In genomic region chr19:8567522-8568172, GRCh38 we compare ENCODE assay signal across 12 cellular contexts. TPM values are rescaled to one million over a fixed set of nuclear protein-coding genes. Genes with fewer than 3 reads are reported as not detected.
DNase-seq lines count a peak whose midpoint lies in the region; ATAC-seq and TF ChIP-seq lines count a peak whose summit lies in the region.
"Had no signal": no experiment of that assay in that cellular context is flagged by ENCODE, and none has a peak within 500 bp of the region (broad histone marks: within the 10 kb centered on the region; RNA-seq: fewer than 3 reads in every experiment).

No MANE protein-coding gene starts in this region.

- H3K9me3 ChIP-seq in left lung: no peaks in the 10 kb centered on the region
- no peaks in the 10 kb centered on the region for H3K9me3 ChIP-seq in upper lobe of right lung

- no peak overlapping the region for H3K4me3 Mint-ChIP-seq in activated naive CD8-positive, alpha-beta T cell treated with anti-CD3 and anti-CD28 coated beads, Interleukin-2, amount 10 ng/mL, durations not matched to agents 7 days and 5 days
- H3K4me3 Mint-ChIP-seq in activated naive CD8-positive, alpha-beta T cell treated with anti-CD3 and anti-CD28 coated beads for 36 hours: no peak overlapping the region
- no peak overlapping the region for H3K4me3 Mint-ChIP-seq in activated CD4-positive, alpha-beta memory T cell treated with anti-CD3 and anti-CD28 coated beads for 36 hours
- H3K4me3 Mint-ChIP-seq: activated CD4-positive, alpha-beta T cell treated with anti-CD3 and anti-CD28 coated beads for 36 hours had no signal

- H3K27ac ChIP-seq in left lung (peak overlapping the region in 1 of 2 donors; percentile 91), upper lobe of right lung (peak overlapping the region; percentile 36)

- TF ChIP-seq CTCF in left lung (IDR thresholded peaks at IDR 0.05) (no peak), upper lobe of right lung (IDR thresholded peaks at IDR 0.05) (no peak)

- intact Hi-C loops in activated CD4-positive, alpha-beta memory T cell treated with anti-CD3 and anti-CD28 coated beads for 36 hours (cut with micrococcal nuclease): no loop called here
- intact Hi-C loops in left lung (cut with DNase I) (no loop called here), upper lobe of right lung (cut with DNase I) (no loop called here)

- peaks cover 28% of the 10 kb centered on the region for H3K36me3 Mint-ChIP-seq in activated naive CD8-positive, alpha-beta T cell treated with anti-CD3 and anti-CD28 coated beads, Interleukin-2, amount 10 ng/mL, durations not matched to agents 7 days and 5 days
- H3K36me3 Mint-ChIP-seq in activated naive CD8-positive, alpha-beta T cell treated with anti-CD3 and anti-CD28 coated beads for 36 hours: no peaks in the 10 kb centered on the region
- peaks cover 4% of the 10 kb centered on the region for H3K36me3 Mint-ChIP-seq in activated CD4-positive, alpha-beta memory T cell treated with anti-CD3 and anti-CD28 coated beads for 36 hours
- H3K36me3 Mint-ChIP-seq: activated naive CD4-positive, alpha-beta T cell treated with anti-CD3 and anti-CD28 coated beads, Interleukin-2, amount 50 U/mL, for 72 hours had no signal

- H3K27ac Mint-ChIP-seq in activated naive CD8-positive, alpha-beta T cell treated with anti-CD3 and anti-CD28 coated beads, Interleukin-2, amount 10 ng/mL, durations not matched to agents 7 days and 5 days: peak overlapping the region; percentile 68
- H3K27ac Mint-ChIP-seq in activated naive CD8-positive, alpha-beta T cell treated with anti-CD3 and anti-CD28 coated beads for 36 hours: no peak overlapping the region
- H3K27ac Mint-ChIP-seq in activated CD4-positive, alpha-beta memory T cell treated with anti-CD3 and anti-CD28 coated beads for 36 hours: peak overlapping the region; percentile 54
- H3K27ac Mint-ChIP-seq: activated CD4-positive, alpha-beta T cell treated with anti-CD3 and anti-CD28 coated beads for 36 hours had no signal

- H3K9me3 Mint-ChIP-seq in activated naive CD8-positive, alpha-beta T cell treated with anti-CD3 and anti-CD28 coated beads, Interleukin-2, amount 10 ng/mL, durations not matched to agents 7 days and 5 days: no peaks in the 10 kb centered on the region
- no peaks in the 10 kb centered on the region for H3K9me3 Mint-ChIP-seq in activated naive CD8-positive, alpha-beta T cell treated with anti-CD3 and anti-CD28 coated beads for 36 hours
- no peaks in the 10 kb centered on the region for H3K9me3 Mint-ChIP-seq in activated CD4-positive, alpha-beta memory T cell treated with anti-CD3 and anti-CD28 coated beads for 36 hours
- H3K9me3 Mint-ChIP-seq: activated naive CD4-positive, alpha-beta T cell treated with anti-CD3 and anti-CD28 coated beads, Interleukin-2, amount 50 U/mL, for 72 hours had no signal

- H3K4me1 Mint-ChIP-seq in activated naive CD8-positive, alpha-beta T cell treated with anti-CD3 and anti-CD28 coated beads, Interleukin-2, amount 10 ng/mL, durations not matched to agents 7 days and 5 days: peaks cover 50% of the 10 kb centered on the region
- peaks cover 36% of the 10 kb centered on the region for H3K4me1 Mint-ChIP-seq in activated naive CD8-positive, alpha-beta T cell treated with anti-CD3 and anti-CD28 coated beads for 36 hours
- peaks cover 57% of the 10 kb centered on the region for H3K4me1 Mint-ChIP-seq in activated CD4-positive, alpha-beta memory T cell treated with anti-CD3 and anti-CD28 coated beads for 36 hours (ENCODE audit: low read depth)

- CTCF ChIA-PET in activated CD4-positive, alpha-beta memory T cell treated with anti-CD3 and anti-CD28 coated beads for 36 hours (lab: Charles Lee): interaction anchor here (10.8 kb wide), 1 partner anchor 12 kb away, joined by 168 read pairs; the partner anchor contains the start of gene MYO1F

- H3K27me3 ChIP-seq in left lung: no peaks in the 10 kb centered on the region
- no peaks in the 10 kb centered on the region for H3K27me3 ChIP-seq in upper lobe of right lung

- no peak for ATAC-seq in activated naive CD8-positive, alpha-beta T cell treated with anti-CD3 and anti-CD28 coated beads, Interleukin-2, amount 10 ng/mL, durations not matched to agents 7 days and 5 days (ENCODE audit: low read depth)
- ATAC-seq in left lung (peak; percentile 73), upper lobe of right lung (peak; percentile 69), HG03457 (IDR thresholded peaks at IDR 0.05; ENCODE audit: unreplicated experiment) (no peak), GM21825 (IDR thresholded peaks at IDR 0.05; ENCODE audit: unreplicated experiment) (no peak), HG02938 (IDR thresholded peaks at IDR 0.05; ENCODE audit: unreplicated experiment) (no peak)
- ATAC-seq: activated CD4-positive, alpha-beta T cell treated with anti-CD3 and anti-CD28 coated beads for 36 hours; activated naive CD4-positive, alpha-beta T cell treated with anti-CD3 and anti-CD28 coated beads, Interleukin-2, amount 50 U/mL, for 72 hours had no signal

- POLR2A ChIA-PET in activated naive CD8-positive, alpha-beta T cell treated with anti-CD3 and anti-CD28 coated beads, Interleukin-2, amount 10 ng/mL, durations not matched to agents 7 days and 5 days (lab: Charles Lee): interaction anchor here (0.7 to 1.9 kb wide), 4 partner anchors 10 to 112 kb away, joined by 3 to 20 read pairs (median 6); partner anchors contain the start of gene ZNF414
- POLR2A ChIA-PET in activated CD4-positive, alpha-beta memory T cell treated with anti-CD3 and anti-CD28 coated beads for 36 hours (lab: Charles Lee): no interaction called here

- H3K4me1 ChIP-seq in left lung (peaks cover 11 to 97% of the 10 kb centered on the region in 2 donors), upper lobe of right lung (peaks cover 17% of the 10 kb centered on the region)

- no peaks in the 10 kb centered on the region for H3K27me3 Mint-ChIP-seq in activated naive CD8-positive, alpha-beta T cell treated with anti-CD3 and anti-CD28 coated beads, Interleukin-2, amount 10 ng/mL, durations not matched to agents 7 days and 5 days
- H3K27me3 Mint-ChIP-seq in activated naive CD8-positive, alpha-beta T cell treated with anti-CD3 and anti-CD28 coated beads for 36 hours: no peaks in the 10 kb centered on the region
- no peaks in the 10 kb centered on the region for H3K27me3 Mint-ChIP-seq in activated CD4-positive, alpha-beta memory T cell treated with anti-CD3 and anti-CD28 coated beads for 36 hours
- H3K27me3 Mint-ChIP-seq: activated CD4-positive, alpha-beta T cell treated with anti-CD3 and anti-CD28 coated beads for 36 hours had no signal

- DNase-seq in activated naive CD8-positive, alpha-beta T cell treated with anti-CD3 and anti-CD28 coated beads, Interleukin-2, amount 10 ng/mL, durations not matched to agents 7 days and 5 days: no peak
- no peak for DNase-seq in activated naive CD8-positive, alpha-beta T cell treated with anti-CD3 and anti-CD28 coated beads for 36 hours
- no peak for DNase-seq in activated CD4-positive, alpha-beta memory T cell treated with anti-CD3 and anti-CD28 coated beads for 36 hours
- peak; percentile 71 to 88 for DNase-seq in left lung
- DNase-seq in upper lobe of right lung: no peak
- DNase-seq: activated CD4-positive, alpha-beta T cell treated with anti-CD3 and anti-CD28 coated beads for 36 hours; NCI-H510A had no signal

- H3K4me3 ChIP-seq in left lung (peak overlapping the region in 1 of 2 donors; percentile 16), upper lobe of right lung (no peak overlapping the region)

- H3K36me3 ChIP-seq in left lung: no peaks in the 10 kb centered on the region
- no peaks in the 10 kb centered on the region for H3K36me3 ChIP-seq in upper lobe of right lung

RNA-seq across cellular contexts. Expression of gene MYO1F, which starts 9.6 kb away (rescaled TPM):
- 100 to 1,000 TPM; 306 to 332 TPM for total RNA-seq in activated naive CD8-positive, alpha-beta T cell treated with anti-CD3 and anti-CD28 coated beads, Interleukin-2, amount 10 ng/mL, durations not matched to agents 7 days and 5 days
- total RNA-seq in activated naive CD8-positive, alpha-beta T cell treated with anti-CD3 and anti-CD28 coated beads for 36 hours: 1 to 10 TPM; 4.5 to 4.8 TPM
- 10 to 100 TPM; 48.7 to 50.1 TPM for total RNA-seq in activated CD4-positive, alpha-beta memory T cell treated with anti-CD3 and anti-CD28 coated beads for 36 hours
- total RNA-seq in left lung: 100 to 1,000 TPM in 1 of 2 donors, 10 to 100 TPM in 1; 42.6 to 161 TPM
- 106 TPM for total RNA-seq in upper lobe of right lung

RNA-seq across cellular contexts. Expression of gene ADAMTS10, which starts 42.9 kb away (rescaled TPM):
- total RNA-seq in activated naive CD8-positive, alpha-beta T cell treated with anti-CD3 and anti-CD28 coated beads, Interleukin-2, amount 10 ng/mL, durations not matched to agents 7 days and 5 days: 10 to 100 TPM; 40.3 to 41.3 TPM
- 1 to 10 TPM; 3.7 to 4.1 TPM for total RNA-seq in activated naive CD8-positive, alpha-beta T cell treated with anti-CD3 and anti-CD28 coated beads for 36 hours
- total RNA-seq in activated CD4-positive, alpha-beta memory T cell treated with anti-CD3 and anti-CD28 coated beads for 36 hours: 1 to 10 TPM; 3.4 to 3.9 TPM
- 10 to 100 TPM; 18.5 to 23.9 TPM for total RNA-seq in left lung
- 29.4 TPM for total RNA-seq in upper lobe of right lung
- total RNA-seq: MCF 10A had no signal

RNA-seq across cellular contexts. Expression of gene ZNF414, which starts 53.7 kb away (rescaled TPM):
- 10 to 100 TPM; 38.2 to 40.5 TPM for total RNA-seq in activated naive CD8-positive, alpha-beta T cell treated with anti-CD3 and anti-CD28 coated beads, Interleukin-2, amount 10 ng/mL, durations not matched to agents 7 days and 5 days
- total RNA-seq in activated naive CD8-positive, alpha-beta T cell treated with anti-CD3 and anti-CD28 coated beads for 36 hours: 10 to 100 TPM; 21.2 to 23.4 TPM
- 10 to 100 TPM; 19.7 to 24.6 TPM for total RNA-seq in activated CD4-positive, alpha-beta memory T cell treated with anti-CD3 and anti-CD28 coated beads for 36 hours
- total RNA-seq in left lung (10 to 100 TPM; 15.4 to 19.2 TPM), upper lobe of right lung (23.4 TPM)

Comparison
In these comparisons a context has a peak if more than half of its experiments do, and no peak if none do; other contexts are left out.
1. RNA of gene MYO1F, which starts 9.6 kb away (total RNA-seq): 306 to 332 TPM in activated naive CD8-positive, alpha-beta T cell treated with anti-CD3 and anti-CD28 coated beads, Interleukin-2, amount 10 ng/mL, durations not matched to agents 7 days and 5 days, 42.6 to 161 TPM in left lung, 106 TPM in upper lobe of right lung (single experiment) and 48.7 to 50.1 TPM in activated CD4-positive, alpha-beta memory T cell treated with anti-CD3 and anti-CD28 coated beads for 36 hours; 4.5 to 4.8 TPM in activated naive CD8-positive, alpha-beta T cell treated with anti-CD3 and anti-CD28 coated beads for 36 hours; every median in the first group is over 4 times any median in the second.
2. ATAC-seq: peak in left lung (single experiment) and upper lobe of right lung (single experiment); none in activated naive CD8-positive, alpha-beta T cell treated with anti-CD3 and anti-CD28 coated beads, Interleukin-2, amount 10 ng/mL, durations not matched to agents 7 days and 5 days (single experiment), HG03457 (single experiment), GM21825 (single experiment) and HG02938 (single experiment).
3. DNase-seq: peak in left lung (2 of 2); none in activated naive CD8-positive, alpha-beta T cell treated with anti-CD3 and anti-CD28 coated beads, Interleukin-2, amount 10 ng/mL, durations not matched to agents 7 days and 5 days (single experiment), activated naive CD8-positive, alpha-beta T cell treated with anti-CD3 and anti-CD28 coated beads for 36 hours (single experiment), activated CD4-positive, alpha-beta memory T cell treated with anti-CD3 and anti-CD28 coated beads for 36 hours (single experiment) and upper lobe of right lung (single experiment).